ENCODE assay signal across 18 cellular contexts in genomic region chr2:189020179-189020578, GRCh38. TPM values are rescaled to one million over a fixed set of nuclear protein-coding genes. Genes with fewer than 3 reads are reported as not detected.
"Had no signal": no experiment of that assay in that cellular context is flagged by ENCODE, and none has a peak within 500 bp of the region (broad histone marks: within the 10 kb centered on the region; RNA-seq: fewer than 3 reads in every experiment).

No MANE protein-coding gene starts in this region.

- H3K36me3 ChIP-seq: esophagus muscularis mucosa, sigmoid colon, tibial artery had no signal

- H3K4me1 Mint-ChIP-seq: activated CD4-positive, alpha-beta T cell treated with anti-CD3 and anti-CD28 coated beads, Interleukin-2, amount 10 ng/mL, durations not matched to agents 7 days and 5 days; memory B cell had no signal

- ATAC-seq: foreskin keratinocyte, left ventricle myocardium superior had no signal

- H3K9me3 ChIP-seq: esophagus muscularis mucosa, sigmoid colon, tibial artery had no signal

- H3K27ac Mint-ChIP-seq: activated CD4-positive, alpha-beta T cell treated with anti-CD3 and anti-CD28 coated beads, Interleukin-2, amount 10 ng/mL, durations not matched to agents 7 days and 5 days; activated T-helper 1 cell treated with anti-CD3 and anti-CD28 coated beads, Interleukin-12 subunit alpha, Interleukin-12 subunit beta, Interleukin-2, Interleukin-4 antibody, amounts not matched to agents 30 ng/mL and 10 ng/mL and 1 ng/mL, durations not matched to agents 14 hours and 24 hours and 36 hours; memory B cell; natural killer cell treated with Interleukin-12 subunit alpha and Interleukin-12 subunit beta and Interleukin-15 and Interleukin-18, amount 100 ng/mL, for 72 hours had no signal

- H3K4me3 ChIP-seq: coronary artery, esophagus muscularis mucosa, sigmoid colon, tibial artery had no signal

- H3K4me1 ChIP-seq: foreskin keratinocyte had no signal

- H3K9me3 Mint-ChIP-seq: activated CD4-positive, alpha-beta T cell treated with anti-CD3 and anti-CD28 coated beads, Interleukin-2, amount 10 ng/mL, durations not matched to agents 7 days and 5 days; activated T-helper 1 cell treated with anti-CD3 and anti-CD28 coated beads, Interleukin-12 subunit alpha, Interleukin-12 subunit beta, Interleukin-2, Interleukin-4 antibody, amounts not matched to agents 30 ng/mL and 10 ng/mL and 1 ng/mL, durations not matched to agents 14 hours and 24 hours and 36 hours; memory B cell had no signal

- DNase-seq: activated CD4-positive, alpha-beta T cell treated with anti-CD3 and anti-CD28 coated beads, Interleukin-2, amount 10 ng/mL, durations not matched to agents 7 days and 5 days; activated naive CD4-positive, alpha-beta T cell treated with Interleukin-2 at 50 U/mL for 16 hours; caudate nucleus; effector CD4-positive, alpha-beta T cell; foreskin keratinocyte; glutamatergic neuron; left ventricle myocardium superior; occipital lobe; sigmoid colon; stimulated activated CD4-positive, alpha-beta T cell treated with anti-CD3 and anti-CD28 coated beads, Interleukin-12 subunit alpha, Interleukin-12 subunit beta, amount 100 ng/mL, for 4 hours; stimulated activated CD4-positive, alpha-beta T cell treated with anti-CD3 and anti-CD28 coated beads, Interleukin-2, amount 100 ng/mL, for 24 hours; T-helper 9 cell; tibial artery had no signal

- H3K4me3 Mint-ChIP-seq: activated CD4-positive, alpha-beta T cell treated with anti-CD3 and anti-CD28 coated beads, Interleukin-2, amount 10 ng/mL, durations not matched to agents 7 days and 5 days; activated T-helper 1 cell treated with anti-CD3 and anti-CD28 coated beads, Interleukin-12 subunit alpha, Interleukin-12 subunit beta, Interleukin-2, Interleukin-4 antibody, amounts not matched to agents 30 ng/mL and 10 ng/mL and 1 ng/mL, durations not matched to agents 14 hours and 24 hours and 36 hours; memory B cell; natural killer cell treated with Interleukin-12 subunit alpha and Interleukin-12 subunit beta and Interleukin-15 and Interleukin-18, amount 100 ng/mL, for 72 hours had no signal

- H3K36me3 Mint-ChIP-seq: memory B cell; natural killer cell treated with Interleukin-12 subunit alpha and Interleukin-12 subunit beta and Interleukin-15 and Interleukin-18, amount 100 ng/mL, for 72 hours had no signal

- H3K27me3 ChIP-seq: esophagus muscularis mucosa, foreskin keratinocyte, sigmoid colon, tibial artery had no signal

- H3K27ac ChIP-seq: coronary artery, foreskin keratinocyte, tibial artery had no signal

RNA-seq across cellular contexts. Expression of gene COL3A1, which starts 46.0 kb away (rescaled TPM):
- total RNA-seq: activated CD4-positive, alpha-beta T cell treated with anti-CD3 and anti-CD28 coated beads, Interleukin-2, amount 10 ng/mL, durations not matched to agents 7 days and 5 days; natural killer cell treated with Interleukin-12 subunit alpha and Interleukin-12 subunit beta and Interleukin-15 and Interleukin-18, amount 100 ng/mL, for 72 hours had no signal
